Comparison of ENCODE assay signal across 2 cellular contexts in genomic region chr19:5890099-5890498, GRCh38.
TF ChIP-seq lines count a peak whose summit lies in the region.

No MANE protein-coding gene starts in this region.

TF ChIP-seq in SK-N-SH, 30 proteins besides CTCF, POLR2A, EP300 and RAD21:
- TF ChIP-seq IRF3 (IDR thresholded peaks at IDR 0.05; ENCODE audit: low read depth, low read length) (no peak), YY1 (IDR thresholded peaks at IDR 0.05; ENCODE audit: low read depth) (no peak), SMC3 (IDR thresholded peaks at IDR 0.05; ENCODE audit: low read depth, low read length) (no peak), FOSL2 (IDR thresholded peaks at IDR 0.05; ENCODE audit: borderline replicate concordance, low read depth) (no peak), SIN3A (IDR thresholded peaks at IDR 0.05; ENCODE audit: borderline replicate concordance, low read depth, low read length) (no peak), TEAD4 (IDR thresholded peaks at IDR 0.05; ENCODE audit: borderline replicate concordance, insufficient read depth) (no peak), USF2 (IDR thresholded peaks at IDR 0.05; ENCODE audit: borderline replicate concordance, low read depth, low read length) (no peak), TAF1 (IDR thresholded peaks at IDR 0.05; ENCODE audit: borderline replicate concordance, low read depth, low read length) (no peak), PBX3 (IDR thresholded peaks at IDR 0.05) (no peak), FOXM1 (IDR thresholded peaks at IDR 0.05; ENCODE audit: low read depth) (no peak), EZH2phosphoT487 (IDR thresholded peaks at IDR 0.05; ENCODE audit: borderline replicate concordance, low read depth) (no peak), REST (IDR thresholded peaks at IDR 0.05; ENCODE audit: low read depth, low read length) (no peak), RCOR1 (IDR thresholded peaks at IDR 0.05; ENCODE audit: low read length) (no peak), MEF2A (IDR thresholded peaks at IDR 0.05; ENCODE audit: borderline replicate concordance, low read depth) (no peak), RXRA (IDR thresholded peaks at IDR 0.05; ENCODE audit: borderline replicate concordance, low read depth) (no peak), NRF1 (IDR thresholded peaks at IDR 0.05; ENCODE audit: low read depth, low read length) (no peak), TCF12 (IDR thresholded peaks at IDR 0.05) (no peak), ZBTB33 (IDR thresholded peaks at IDR 0.05; ENCODE audit: borderline replicate concordance, low read depth) (no peak), USF1 (IDR thresholded peaks at IDR 0.05; ENCODE audit: borderline replicate concordance, low read depth) (no peak), NFIC (IDR thresholded peaks at IDR 0.05; ENCODE audit: borderline replicate concordance) (no peak)

TF ChIP-seq in SK-N-SH treated with all-trans-retinoic acid at 6 μM for 48 hours, 23 proteins besides CTCF, POLR2A, EP300 and RAD21 (continued from another document):
- TF ChIP-seq TSHZ2 (CRISPR knock-in tag; IDR thresholded peaks at IDR 0.05) (no peak), TOX (CRISPR knock-in tag; IDR thresholded peaks at IDR 0.05; ENCODE audit: borderline replicate concordance) (no peak), TCF4 (CRISPR knock-in tag; IDR thresholded peaks at IDR 0.05; ENCODE audit: borderline replicate concordance) (no peak), ESRRG (CRISPR knock-in tag; IDR thresholded peaks at IDR 0.05) (no peak), ARNTL (CRISPR knock-in tag; IDR thresholded peaks at IDR 0.05; ENCODE audit: borderline replicate concordance, low read depth) (no peak), SNAI2 (CRISPR knock-in tag; IDR thresholded peaks at IDR 0.05) (no peak), GLIS3 (CRISPR knock-in tag; IDR thresholded peaks at IDR 0.05) (no peak), ZNF70 (CRISPR knock-in tag; IDR thresholded peaks at IDR 0.05) (no peak), POU6F1 (CRISPR knock-in tag; IDR thresholded peaks at IDR 0.05; ENCODE audit: borderline replicate concordance, low read depth) (no peak), BACH2 (CRISPR knock-in tag; IDR thresholded peaks at IDR 0.05; ENCODE audit: borderline replicate concordance) (no peak)
TF ChIP-seq in SK-N-SH treated with all-trans-retinoic acid at 6 μM for 48 hours: peak in this region for 0.
